In the genomic region with DNA sequence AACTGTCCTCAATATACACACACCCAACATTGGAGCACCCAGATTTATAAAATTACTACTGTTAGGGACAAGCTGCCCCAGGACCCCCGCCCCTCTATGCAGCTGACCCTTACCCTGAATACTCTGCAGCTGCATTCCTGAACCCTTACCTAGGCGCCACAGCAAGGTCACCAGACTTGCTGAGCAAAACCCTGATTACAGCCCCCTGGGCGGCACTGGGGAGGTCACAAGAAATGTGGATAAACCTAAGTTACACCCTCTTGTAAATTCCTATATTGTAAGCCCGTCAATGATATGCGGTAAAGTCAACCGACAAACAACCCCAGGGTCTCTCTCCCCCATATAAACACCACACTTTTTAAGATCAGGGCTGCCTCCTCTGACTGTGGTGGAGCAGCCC, we compare ENCODE assay signal across 32 cellular contexts.
"Had no signal": no experiment of that assay in that cellular context is flagged by ENCODE, and none has a peak within 500 bp of the region (broad histone marks: within the 10 kb centered on the region; RNA-seq: fewer than 3 reads in every experiment).

No MANE protein-coding gene starts in this region.

- ATAC-seq: activated CD4-positive, alpha-beta T cell treated with anti-CD3 and anti-CD28 coated beads for 36 hours; activated CD4-positive, CD25-positive, alpha-beta regulatory T cell treated with anti-CD3 and anti-CD28 coated beads, Interleukin-2, amount 50 U/mL, for 24 hours; activated naive CD8-positive, alpha-beta T cell treated with anti-CD3 and anti-CD28 coated beads, Interleukin-2, amount 50 U/mL, for 24 hours; activated T-cell treated with anti-CD3 and anti-CD28 coated beads, Interleukin-2, amount 50 U/mL, for 4 hours; Panc1 had no signal

- H3K4me1 ChIP-seq: SJCRH30 had no signal

- H3K27me3 ChIP-seq: SJCRH30 had no signal

- H3K4me1 Mint-ChIP-seq: activated naive CD4-positive, alpha-beta T cell treated with anti-CD3 and anti-CD28 coated beads, Interleukin-2, amount 10 ng/mL, durations not matched to agents 7 days and 5 days; brain had no signal

- FAIRE-seq: bronchial epithelial cell, TTC549 had no signal

- H3K27ac Mint-ChIP-seq: activated CD4-positive, alpha-beta T cell treated with anti-CD3 and anti-CD28 coated beads for 36 hours; activated CD4-positive, alpha-beta T cell treated with anti-CD3 and anti-CD28 coated beads, Interleukin-2, amount 10 ng/mL, durations not matched to agents 7 days and 5 days; activated naive CD4-positive, alpha-beta T cell treated with anti-CD3 and anti-CD28 coated beads, Interleukin-2, amount 10 ng/mL, durations not matched to agents 7 days and 5 days; activated naive CD8-positive, alpha-beta T cell; activated naive CD8-positive, alpha-beta T cell treated with anti-CD3 and anti-CD28 coated beads, Interleukin-2, amount 50 U/mL, for 24 hours; activated T-helper 1 cell treated with anti-CD3 and anti-CD28 coated beads, Interleukin-12 subunit alpha, Interleukin-12 subunit beta, Interleukin-2, Interleukin-4 antibody, amounts not matched to agents 30 ng/mL and 10 ng/mL and 1 ng/mL, durations not matched to agents 14 hours and 24 hours and 36 hours; brain; T-helper 1 cell treated with Interleukin-12 subunit alpha and Interleukin-12 subunit beta and Interleukin-4 antibody, amounts not matched to agents 30 μg/mL and 1 μg/mL, for 36 hours; T-helper 2 cell treated with Interferon-gamma antibody and Interleukin-4, amounts not matched to agents 5 μg/mL and 100 μg/mL, for 36 hours had no signal

- H3K27me3 Mint-ChIP-seq: activated CD4-positive, alpha-beta T cell treated with anti-CD3 and anti-CD28 coated beads for 36 hours; activated CD4-positive, alpha-beta T cell treated with anti-CD3 and anti-CD28 coated beads, Interleukin-2, amount 10 ng/mL, durations not matched to agents 7 days and 5 days; activated naive CD4-positive, alpha-beta T cell treated with anti-CD3 and anti-CD28 coated beads, Interleukin-2, amount 10 ng/mL, durations not matched to agents 7 days and 5 days; activated naive CD8-positive, alpha-beta T cell; activated naive CD8-positive, alpha-beta T cell treated with anti-CD3 and anti-CD28 coated beads, Interleukin-2, amount 50 U/mL, for 24 hours; brain had no signal

- H3K36me3 ChIP-seq: SJCRH30 had no signal

- H3K4me3 ChIP-seq: SJCRH30 had no signal

- H3K4me3 Mint-ChIP-seq: activated CD4-positive, alpha-beta T cell treated with anti-CD3 and anti-CD28 coated beads for 36 hours; activated CD4-positive, alpha-beta T cell treated with anti-CD3 and anti-CD28 coated beads, Interleukin-2, amount 10 ng/mL, durations not matched to agents 7 days and 5 days; activated naive CD4-positive, alpha-beta T cell treated with anti-CD3 and anti-CD28 coated beads, Interleukin-2, amount 10 ng/mL, durations not matched to agents 7 days and 5 days; activated naive CD8-positive, alpha-beta T cell; activated naive CD8-positive, alpha-beta T cell treated with anti-CD3 and anti-CD28 coated beads, Interleukin-2, amount 50 U/mL, for 24 hours; activated T-cell treated with anti-CD3 and anti-CD28 coated beads, Interleukin-2, amount 50 U/mL, for 4 hours; activated T-helper 1 cell treated with anti-CD3 and anti-CD28 coated beads, Interleukin-12 subunit alpha, Interleukin-12 subunit beta, Interleukin-2, Interleukin-4 antibody, amounts not matched to agents 30 ng/mL and 10 ng/mL and 1 ng/mL, durations not matched to agents 14 hours and 24 hours and 36 hours; brain; T-helper 1 cell treated with Interleukin-12 subunit alpha and Interleukin-12 subunit beta and Interleukin-4 antibody, amounts not matched to agents 30 μg/mL and 1 μg/mL, for 36 hours; T-helper 2 cell treated with Interferon-gamma antibody and Interleukin-4, amounts not matched to agents 5 μg/mL and 100 μg/mL, for 36 hours had no signal

- DNase-seq: activated CD4-positive, alpha-beta T cell treated with anti-CD3 and anti-CD28 coated beads for 36 hours; activated CD4-positive, alpha-beta T cell treated with anti-CD3 and anti-CD28 coated beads, Interleukin-2, amount 10 ng/mL, durations not matched to agents 7 days and 5 days; activated CD4-positive, alpha-beta T cell treated with anti-CD3 and anti-CD28 coated beads, Interleukin-2, amount 50 U/mL, for 48 hours; activated CD8-positive, alpha-beta memory T cell treated with anti-CD3 and anti-CD28 coated beads, Interleukin-2, amount 50 U/mL, for 4 hours; activated gamma-delta T cell treated with Interleukin-2 at 50 U/mL for 16 hours; activated naive CD4-positive, alpha-beta T cell treated with anti-CD3 and anti-CD28 coated beads, Interleukin-2, amount 10 ng/mL, durations not matched to agents 7 days and 5 days; activated naive CD8-positive, alpha-beta T cell treated with anti-CD3 and anti-CD28 coated beads, Interleukin-2, amount 50 U/mL, for 24 hours; activated T-cell treated with anti-CD3 and anti-CD28 coated beads for 4 hours; activated T-cell treated with anti-CD3 and anti-CD28 coated beads, Interleukin-2, amount 50 U/mL, for 4 hours; anterior cingulate cortex; caudate nucleus; MM.1S; MV-4-11; NCI-H1092; NCI-H1436 treated with DMSO at 0.1 percent for 48 hours; NCI-H1694 treated with DMSO at 0.1 percent for 48 hours; NCI-H2029; NCI-H345; NCI-H524 treated with DMSO at 0.1 percent for 48 hours; SHP77; SJCRH30; SK-N-SH had no signal

- H3K27ac ChIP-seq: KMS-11, SJCRH30 had no signal
